16 cellular contexts compared by ENCODE assay signal in the genomic region with DNA sequence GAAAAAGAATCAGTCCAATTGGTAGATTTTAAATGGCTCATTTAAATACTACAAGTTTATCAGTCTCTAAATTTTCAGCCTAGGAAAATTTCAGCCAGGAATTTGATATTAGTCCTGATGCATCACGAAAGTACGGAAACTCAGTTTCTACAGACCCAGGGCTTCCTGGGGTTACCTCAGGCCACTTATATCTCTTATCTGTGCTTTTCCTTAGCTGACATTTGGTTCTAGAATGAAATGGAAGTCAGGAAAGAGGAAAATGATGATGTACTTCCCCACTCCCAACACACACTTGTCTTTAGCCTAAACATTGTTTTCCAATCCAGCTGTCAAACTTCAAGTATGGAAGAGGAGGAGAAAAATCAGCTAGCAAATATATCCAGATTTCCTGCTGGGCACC. TPM values are rescaled to one million over a fixed set of nuclear protein-coding genes. Genes with fewer than 3 reads are reported as not detected.
A peak's percentile ranks its signal among the peaks of the same experiment; 100 is the strongest.
DNase-seq lines count a peak whose midpoint lies in the region; ATAC-seq and TF ChIP-seq lines count a peak whose summit lies in the region.
"Had no signal": no experiment of that assay in that cellular context is flagged by ENCODE, and none has a peak within 500 bp of the region (broad histone marks: within the 10 kb centered on the region; RNA-seq: fewer than 3 reads in every experiment).

No MANE protein-coding gene starts in this region.

- TF ChIP-seq CTCF in coronary artery (IDR thresholded peaks at IDR 0.05) (no peak), gastroesophageal sphincter (IDR thresholded peaks at IDR 0.05) (no peak), thoracic aorta (IDR thresholded peaks at IDR 0.05) (no peak), RWPE1 (conservative IDR thresholded peaks at IDR 0.05; ENCODE audit: low read depth) (no peak)

- H3K36me3 Mint-ChIP-seq in immature natural killer cell: no peaks in the 10 kb centered on the region
- H3K36me3 Mint-ChIP-seq: CD8-positive, alpha-beta T cell had no signal

- H3K4me3 ChIP-seq in coronary artery (no peak overlapping the region), gastroesophageal sphincter (no peak overlapping the region), thoracic aorta (no peak overlapping the region)

- H3K36me3 ChIP-seq in gastroesophageal sphincter: peaks cover 0 to 4% of the 10 kb centered on the region in 2 donors
- no peaks in the 10 kb centered on the region for H3K36me3 ChIP-seq in thoracic aorta
- H3K36me3 ChIP-seq: BE2C had no signal

- CTCF ChIA-PET in RWPE1 (lab: Yijun Ruan, JAX): no interaction called here

- POLR2A ChIA-PET in RWPE1 (lab: Yijun Ruan, JAX; ENCODE audit: low non-redundant PET): no interaction called here

- H3K27ac ChIP-seq in coronary artery (peak overlapping the region; percentile 43 to 74), gastroesophageal sphincter (peak overlapping the region; percentile 43 to 96 (median 63)), thoracic aorta (peak overlapping the region; percentile 57 to 74), RWPE1 (no peak overlapping the region)

- H3K4me1 ChIP-seq in gastroesophageal sphincter (peaks cover 13 to 91% (median 35%) of the 10 kb centered on the region in 3 donors), thoracic aorta (ENCODE audit: control insufficient read depth in 1 of 2, low read depth in 2 of 2) (peaks cover 46 to 85% of the 10 kb centered on the region in 2 donors)

- H3K27me3 ChIP-seq in gastroesophageal sphincter (no peaks in the 10 kb centered on the region), thoracic aorta (replicated peaks; ENCODE audit: insufficient read depth) (no peaks in the 10 kb centered on the region)
- H3K27me3 ChIP-seq: BE2C had no signal

- no peak for DNase-seq in coronary artery (ENCODE audit: low spot score)
- peak; percentile 49 for DNase-seq in pulmonary artery endothelial cell (ENCODE audit: low read depth, low spot score)
- no peak for DNase-seq in thoracic aorta (ENCODE audit: low spot score)
- DNase-seq in immature natural killer cell: no peak
- DNase-seq in RWPE1 (ENCODE audit: low spot score): no peak
- no peak for DNase-seq in GM19238 (ENCODE audit: insufficient read length, low spot score)
- DNase-seq: BE2C; CD8-positive, alpha-beta T cell; DMS79 treated with DMSO at 0.1 percent for 48 hours; GOT3; KBM-7; NCI-H1436 treated with DMSO at 0.1 percent for 48 hours; NCI-H2227 treated with DMSO at 0.1 percent for 48 hours; NCI-H524 treated with DMSO at 0.1 percent for 48 hours; OCI-M1 had no signal

- TF ChIP-seq POLR2A in gastroesophageal sphincter (IDR thresholded peaks at IDR 0.05): no peak

- no peaks in the 10 kb centered on the region for H3K4me1 Mint-ChIP-seq in immature natural killer cell

- H3K27ac Mint-ChIP-seq in immature natural killer cell: no peak overlapping the region
- H3K27ac Mint-ChIP-seq: CD8-positive, alpha-beta T cell had no signal

- ATAC-seq in gastroesophageal sphincter (no peak), thoracic aorta (ENCODE audit: insufficient number of reproducible peaks, low FRiP score, low read depth) (no peak)
- ATAC-seq: CD8-positive, alpha-beta T cell had no signal

- WGBS in gastroesophageal sphincter (ENCODE audit: low coverage in 1 of 2), 2 donors: 36 to 73% methylated on average over 2 of the region's 2 CpGs

- no peaks in the 10 kb centered on the region for H3K9me3 ChIP-seq in gastroesophageal sphincter
- no peaks in the 10 kb centered on the region for H3K9me3 ChIP-seq in thoracic aorta
- H3K9me3 ChIP-seq: BE2C had no signal

- H3K4me3 Mint-ChIP-seq in immature natural killer cell: no peak overlapping the region
- H3K4me3 Mint-ChIP-seq: CD8-positive, alpha-beta T cell had no signal

- no peak for TF ChIP-seq EP300 in gastroesophageal sphincter (IDR thresholded peaks at IDR 0.05)

- H3K9me3 Mint-ChIP-seq in immature natural killer cell: no peaks in the 10 kb centered on the region
- H3K9me3 Mint-ChIP-seq: CD8-positive, alpha-beta T cell had no signal

- no peaks in the 10 kb centered on the region for H3K27me3 Mint-ChIP-seq in immature natural killer cell (ENCODE audit: low read depth in 3 of 3)

RNA-seq across cellular contexts. Expression of gene ITGA1, which starts 27.0 kb away (rescaled TPM):
- 100 to 1,000 TPM; 219 to 326 (median 240) TPM for total RNA-seq in gastroesophageal sphincter
- total RNA-seq in pulmonary artery endothelial cell: 2.2 and 5.2 TPM in 2 replicates
- 100 to 1,000 TPM; 125 to 169 TPM for total RNA-seq in thoracic aorta
- 1 to 10 TPM in 1 of 3 donors, not detected in 2; 7.3 TPM for polyA plus RNA-seq in immature natural killer cell

RNA-seq across cellular contexts. Expression of gene PELO, which starts 27.0 kb away (rescaled TPM):
- total RNA-seq in gastroesophageal sphincter (10 to 100 TPM; 49.4 to 78.0 (median 59.0) TPM), pulmonary artery endothelial cell (18.4 and 27.1 TPM in 2 replicates), thoracic aorta (10 to 100 TPM; 28.8 to 44.7 TPM)
- 10 to 100 TPM in 1 of 3 donors, 1 to 10 TPM in 2; 1.3 to 10.5 (median 2.3) TPM for polyA plus RNA-seq in immature natural killer cell

Comparison
In these comparisons a context has a peak if more than half of its experiments do, and no peak if none do; other contexts are left out.
1. RNA of gene ITGA1, which starts 27.0 kb away (total RNA-seq): 219 to 326 TPM in gastroesophageal sphincter and 125 to 169 TPM in thoracic aorta; 2.2 to 5.2 TPM in pulmonary artery endothelial cell; every median in the first group is over 10 times any median in the second.